1 cellular context compared by ENCODE assay signal in the genomic region with DNA sequence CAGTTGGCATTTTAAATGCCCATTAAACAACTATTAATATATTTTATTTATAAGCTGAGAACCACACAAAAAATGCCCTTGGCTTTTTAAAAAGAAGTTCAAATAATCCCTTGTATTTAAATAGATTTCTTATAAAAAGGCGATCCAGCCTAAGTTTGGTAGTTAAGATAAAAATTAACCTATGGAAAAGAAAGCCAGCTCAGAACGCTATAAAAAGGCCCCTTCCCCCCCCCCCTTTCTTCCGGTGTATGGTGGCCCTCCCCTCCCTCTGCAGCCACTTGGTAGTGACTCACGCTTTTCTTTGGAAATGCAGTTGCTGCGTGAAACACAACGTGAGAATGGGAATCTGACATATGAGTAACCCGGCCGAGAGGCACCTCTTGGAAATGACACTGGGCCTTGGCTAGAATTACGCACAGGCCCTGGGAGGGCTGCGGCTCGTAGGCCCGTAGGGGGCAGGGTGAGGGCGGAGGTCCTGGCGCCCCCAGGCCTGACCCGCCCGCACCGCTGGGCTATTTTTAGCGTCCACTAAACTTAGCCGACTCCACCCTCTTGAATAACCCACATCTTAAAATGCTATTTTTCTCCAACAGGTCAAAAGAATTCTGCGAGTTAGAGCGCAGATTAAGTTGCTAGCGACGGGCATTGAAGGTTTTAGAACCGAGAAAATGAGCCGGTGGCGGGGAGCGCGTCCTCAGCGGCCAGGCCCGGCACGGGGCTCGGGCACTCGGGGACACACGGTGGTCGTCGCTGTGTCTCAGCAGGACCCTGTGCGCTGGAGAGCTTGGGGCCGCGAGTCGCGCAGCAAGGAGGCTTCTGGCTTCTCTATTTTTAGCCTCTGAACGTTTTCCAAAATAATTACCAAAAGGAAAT.
A peak's percentile ranks its signal among the peaks of the same experiment; 100 is the strongest.
TF ChIP-seq lines count a peak whose summit lies in the region.

No MANE protein-coding gene starts in this region.

TF ChIP-seq in HepG2, 621 proteins besides CTCF, POLR2A, EP300 and RAD21 (continued from another document and continues in another):
- TF ChIP-seq CENPX (CRISPR knock-in tag; IDR thresholded peaks at IDR 0.05) = no peak
- peak; percentile 47; the same call in 1 of the 2 replicates for TF ChIP-seq TFAP4 (IDR thresholded peaks at IDR 0.05; ENCODE audit: borderline replicate concordance, low read depth)
- no peak for TF ChIP-seq ZNF292 (CRISPR knock-in tag; IDR thresholded peaks at IDR 0.05; ENCODE audit: borderline replicate concordance, low read depth)
- no peak for TF ChIP-seq RNF2 (conservative IDR thresholded peaks at IDR 0.05; ENCODE audit: low read depth)
- TF ChIP-seq, protein P1, sequence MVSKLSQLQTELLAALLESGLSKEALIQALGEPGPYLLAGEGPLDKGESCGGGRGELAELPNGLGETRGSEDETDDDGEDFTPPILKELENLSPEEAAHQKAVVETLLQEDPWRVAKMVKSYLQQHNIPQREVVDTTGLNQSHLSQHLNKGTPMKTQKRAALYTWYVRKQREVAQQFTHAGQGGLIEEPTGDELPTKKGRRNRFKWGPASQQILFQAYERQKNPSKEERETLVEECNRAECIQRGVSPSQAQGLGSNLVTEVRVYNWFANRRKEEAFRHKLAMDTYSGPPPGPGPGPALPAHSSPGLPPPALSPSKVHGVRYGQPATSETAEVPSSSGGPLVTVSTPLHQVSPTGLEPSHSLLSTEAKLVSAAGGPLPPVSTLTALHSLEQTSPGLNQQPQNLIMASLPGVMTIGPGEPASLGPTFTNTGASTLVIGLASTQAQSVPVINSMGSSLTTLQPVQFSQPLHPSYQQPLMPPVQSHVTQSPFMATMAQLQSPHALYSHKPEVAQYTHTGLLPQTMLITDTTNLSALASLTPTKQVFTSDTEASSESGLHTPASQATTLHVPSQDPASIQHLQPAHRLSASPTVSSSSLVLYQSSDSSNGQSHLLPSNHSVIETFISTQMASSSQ (IDR thresholded peaks at IDR 0.05; ENCODE audit: low read depth) = peak; percentile 56; the same call in 1 of the 2 replicates
- TF ChIP-seq, protein P1 (CRISPR knock-in tag; IDR thresholded peaks at IDR 0.05; ENCODE audit: borderline replicate concordance) = peak; percentile 68; the same call in 1 of the 2 replicates
- no peak; the same call in 1 of the 2 replicates for TF ChIP-seq ZNF503 (CRISPR knock-in tag; IDR thresholded peaks at IDR 0.05)
- 0 out of 2 replicates have a peak, but pooled peaks have one; percentile 2 for TF ChIP-seq KAT7 (CRISPR knock-in tag; IDR thresholded peaks at IDR 0.05; ENCODE audit: borderline replicate concordance)
- TF ChIP-seq, protein P2, sequence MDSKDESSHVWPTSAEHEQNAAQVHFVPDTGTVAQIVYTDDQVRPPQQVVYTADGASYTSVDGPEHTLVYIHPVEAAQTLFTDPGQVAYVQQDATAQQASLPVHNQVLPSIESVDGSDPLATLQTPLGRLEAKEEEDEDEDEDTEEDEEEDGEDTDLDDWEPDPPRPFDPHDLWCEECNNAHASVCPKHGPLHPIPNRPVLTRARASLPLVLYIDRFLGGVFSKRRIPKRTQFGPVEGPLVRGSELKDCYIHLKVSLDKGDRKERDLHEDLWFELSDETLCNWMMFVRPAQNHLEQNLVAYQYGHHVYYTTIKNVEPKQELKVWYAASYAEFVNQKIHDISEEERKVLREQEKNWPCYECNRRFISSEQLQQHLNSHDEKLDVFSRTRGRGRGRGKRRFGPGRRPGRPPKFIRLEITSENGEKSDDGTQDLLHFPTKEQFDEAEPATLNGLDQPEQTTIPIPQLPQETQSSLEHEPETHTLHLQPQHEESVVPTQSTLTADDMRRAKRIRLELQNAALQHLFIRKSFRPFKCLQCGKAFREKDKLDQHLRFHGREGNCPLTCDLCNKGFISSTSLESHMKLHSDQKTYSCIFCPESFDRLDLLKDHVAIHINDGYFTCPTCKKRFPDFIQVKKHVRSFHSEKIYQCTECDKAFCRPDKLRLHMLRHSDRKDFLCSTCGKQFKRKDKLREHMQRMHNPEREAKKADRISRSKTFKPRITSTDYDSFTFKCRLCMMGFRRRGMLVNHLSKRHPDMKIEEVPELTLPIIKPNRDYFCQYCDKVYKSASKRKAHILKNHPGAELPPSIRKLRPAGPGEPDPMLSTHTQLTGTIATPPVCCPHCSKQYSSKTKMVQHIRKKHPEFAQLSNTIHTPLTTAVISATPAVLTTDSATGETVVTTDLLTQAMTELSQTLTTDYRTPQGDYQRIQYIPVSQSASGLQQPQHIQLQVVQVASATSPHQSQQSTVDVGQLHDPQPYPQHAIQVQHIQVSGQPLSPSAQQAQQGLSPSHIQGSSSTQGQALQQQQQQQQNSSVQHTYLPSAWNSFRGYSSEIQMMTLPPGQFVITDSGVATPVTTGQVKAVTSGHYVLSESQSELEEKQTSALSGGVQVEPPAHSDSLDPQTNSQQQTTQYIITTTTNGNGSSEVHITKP (CRISPR knock-in tag; IDR thresholded peaks at IDR 0.05; ENCODE audit: low read depth) = peak; percentile 92
- TF ChIP-seq MED1 (CRISPR knock-in tag; IDR thresholded peaks at IDR 0.05) = peak; percentile 83
- TF ChIP-seq, protein P3, sequence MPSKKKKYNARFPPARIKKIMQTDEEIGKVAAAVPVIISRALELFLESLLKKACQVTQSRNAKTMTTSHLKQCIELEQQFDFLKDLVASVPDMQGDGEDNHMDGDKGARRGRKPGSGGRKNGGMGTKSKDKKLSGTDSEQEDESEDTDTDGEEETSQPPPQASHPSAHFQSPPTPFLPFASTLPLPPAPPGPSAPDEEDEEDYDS (CRISPR knock-in tag; IDR thresholded peaks at IDR 0.05) = peak; percentile 64
- TF ChIP-seq, protein P4, sequence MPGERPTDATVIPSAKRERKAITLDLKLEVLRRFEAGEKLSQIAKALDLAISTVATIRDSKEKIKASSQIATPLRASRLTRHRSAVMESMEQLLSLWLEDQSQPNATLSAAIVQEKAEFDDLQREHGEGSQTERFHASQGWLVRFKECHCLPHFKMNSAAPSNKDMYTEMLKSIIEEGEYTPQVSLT (CRISPR knock-in tag; IDR thresholded peaks at IDR 0.05; ENCODE audit: borderline replicate concordance, low read depth) = no peak
- peak; percentile 51; the same call in 1 of the 2 replicates for TF ChIP-seq SOX5 (CRISPR knock-in tag; IDR thresholded peaks at IDR 0.05; ENCODE audit: borderline replicate concordance)
- no peak for TF ChIP-seq ZNF296 (CRISPR knock-in tag; conservative IDR thresholded peaks at IDR 0.05)
- TF ChIP-seq ZNF33A (CRISPR knock-in tag; IDR thresholded peaks at IDR 0.05; ENCODE audit: borderline replicate concordance) = no peak
- TF ChIP-seq, protein P5, sequence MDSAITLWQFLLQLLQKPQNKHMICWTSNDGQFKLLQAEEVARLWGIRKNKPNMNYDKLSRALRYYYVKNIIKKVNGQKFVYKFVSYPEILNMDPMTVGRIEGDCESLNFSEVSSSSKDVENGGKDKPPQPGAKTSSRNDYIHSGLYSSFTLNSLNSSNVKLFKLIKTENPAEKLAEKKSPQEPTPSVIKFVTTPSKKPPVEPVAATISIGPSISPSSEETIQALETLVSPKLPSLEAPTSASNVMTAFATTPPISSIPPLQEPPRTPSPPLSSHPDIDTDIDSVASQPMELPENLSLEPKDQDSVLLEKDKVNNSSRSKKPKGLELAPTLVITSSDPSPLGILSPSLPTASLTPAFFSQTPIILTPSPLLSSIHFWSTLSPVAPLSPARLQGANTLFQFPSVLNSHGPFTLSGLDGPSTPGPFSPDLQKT (CRISPR knock-in tag; IDR thresholded peaks at IDR 0.05; ENCODE audit: borderline replicate concordance) = no peak
- peak; percentile 21 for TF ChIP-seq TEAD3 (CRISPR knock-in tag; optimal IDR thresholded peaks at IDR 0.05; ENCODE audit: borderline replicate concordance)
- TF ChIP-seq NFKBIZ (CRISPR knock-in tag; IDR thresholded peaks at IDR 0.05) = 0 out of 2 replicates have a peak, but pooled peaks have one; percentile 24
- TF ChIP-seq PAX8 (CRISPR knock-in tag; IDR thresholded peaks at IDR 0.05; ENCODE audit: borderline replicate concordance) = no peak
- TF ChIP-seq NR2F1 (CRISPR knock-in tag; IDR thresholded peaks at IDR 0.05) = 0 out of 4 replicates have a peak, but pooled peaks of 1 of the 2 experiments have one; percentile 17
- no peak for TF ChIP-seq ZNF501 (CRISPR knock-in tag; IDR thresholded peaks at IDR 0.05)
- TF ChIP-seq BCL3 (CRISPR knock-in tag; IDR thresholded peaks at IDR 0.05) = no peak
- peak; percentile 82 for TF ChIP-seq BCL6 (CRISPR knock-in tag; IDR thresholded peaks at IDR 0.05)
- peak; percentile 46; the same call in 1 of the 2 replicates for TF ChIP-seq NR2F6 (IDR thresholded peaks at IDR 0.05)
- peak; percentile 44 for TF ChIP-seq NR2F6 (CRISPR knock-in tag; IDR thresholded peaks at IDR 0.05)
- no peak for TF ChIP-seq ZNF512B (CRISPR knock-in tag; IDR thresholded peaks at IDR 0.05; ENCODE audit: borderline replicate concordance)
- no peak for TF ChIP-seq ZNF256 (CRISPR knock-in tag; conservative IDR thresholded peaks at IDR 0.05)
- TF ChIP-seq IRX3 (CRISPR knock-in tag; IDR thresholded peaks at IDR 0.05; ENCODE audit: borderline replicate concordance, low read depth) = no peak
- TF ChIP-seq KDM5A (IDR thresholded peaks at IDR 0.05; ENCODE audit: borderline replicate concordance, low read length) = no peak
- TF ChIP-seq TARDBP (CRISPR knock-in tag; IDR thresholded peaks at IDR 0.05) = peak; percentile 32; the same call in 1 of the 2 replicates
- TF ChIP-seq ZNF460 (CRISPR knock-in tag; IDR thresholded peaks at IDR 0.05; ENCODE audit: borderline replicate concordance) = no peak
